Comparison of ENCODE assay signal across 8 cellular contexts in the genomic region with DNA sequence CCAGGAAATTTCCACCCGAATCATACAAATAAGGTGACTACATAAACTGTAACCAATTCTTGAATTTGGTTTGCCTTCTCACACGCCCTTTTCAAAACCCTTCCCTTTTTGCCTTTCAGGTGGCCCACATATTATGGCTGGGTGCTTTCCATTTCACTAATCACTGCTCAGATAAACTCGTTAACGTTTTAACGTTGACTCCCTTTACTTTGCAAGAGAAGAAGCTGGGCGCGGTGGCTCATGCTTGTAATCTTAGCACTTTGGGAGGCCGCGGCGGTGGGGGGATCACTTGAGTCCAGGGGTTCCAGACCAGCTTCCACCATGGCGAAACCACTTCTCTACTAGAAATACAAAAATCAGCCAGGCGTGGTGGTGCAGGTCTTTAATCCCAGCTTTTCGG. TPM values are rescaled to one million over a fixed set of nuclear protein-coding genes. Genes with fewer than 3 reads are reported as not detected.
DNase-seq lines count a peak whose midpoint lies in the region; ATAC-seq and TF ChIP-seq lines count a peak whose summit lies in the region.

No MANE protein-coding gene starts in this region.

- no peaks in the 10 kb centered on the region for H3K36me3 ChIP-seq in BLaER1 treated with 17β-estradiol and CSF1 and Interleukin-3, amounts not matched to agents 10 nM and 100 nM
- H3K36me3 ChIP-seq in HUES6 (ENCODE audit: control insufficient read depth, insufficient read depth, low read length) (no peaks in the 10 kb centered on the region; the same call in 1 of the 2 replicates), colonic mucosa (no peaks in the 10 kb centered on the region)

- peaks cover 8 to 22% of the 10 kb centered on the region in 2 donors for H3K27me3 Mint-ChIP-seq in natural killer cell (ENCODE audit: low read depth in 2 of 2)

- H3K4me3 Mint-ChIP-seq in natural killer cell, result peak overlapping the region; percentile 42

- no peaks in the 10 kb centered on the region for H3K9me3 Mint-ChIP-seq in natural killer cell

- H3K27me3 ChIP-seq in BLaER1 treated with 17β-estradiol and CSF1 and Interleukin-3, amounts not matched to agents 10 nM and 100 nM, result peaks cover 22 to 37% (median 34%) of the 10 kb centered on the region in 11 experiments
- H3K27me3 ChIP-seq in HUES6 (ENCODE audit: control insufficient read depth, insufficient read depth, low read length), result no peaks in the 10 kb centered on the region
- no peaks in the 10 kb centered on the region for H3K27me3 ChIP-seq in colonic mucosa

- no peak overlapping the region for H3K27ac Mint-ChIP-seq in natural killer cell

- intact Hi-C loops in colonic mucosa (cut with DNase I) (no loop called here), natural killer cell (cut with micrococcal nuclease) (no loop called here)

- peaks cover 31 to 50% (median 42%) of the 10 kb centered on the region in 11 experiments for H3K9me3 ChIP-seq in BLaER1 treated with 17β-estradiol and CSF1 and Interleukin-3, amounts not matched to agents 10 nM and 100 nM (replicated peaks in 1 of 11)
- peaks cover 10% of the 10 kb centered on the region for H3K9me3 ChIP-seq in HUES6 (ENCODE audit: control insufficient read depth, insufficient read depth, low read depth, low read length)
- H3K9me3 ChIP-seq in colonic mucosa, result no peaks in the 10 kb centered on the region

- peaks cover 0 to 8% of the 10 kb centered on the region in 2 donors for H3K4me1 Mint-ChIP-seq in natural killer cell

- no peaks in the 10 kb centered on the region for H3K36me3 Mint-ChIP-seq in natural killer cell

- peak; percentile 54 for DNase-seq in colonic mucosa
- DNase-seq in natural killer cell, result no peak
- no peak for DNase-seq in glomerular visceral epithelial cell (ENCODE audit: extremely low spot score)
- DNase-seq in activated CD4-positive, CD25-positive, alpha-beta regulatory T cell treated with anti-CD3 and anti-CD28 coated beads, Interleukin-2, amount 50 U/mL, for 72 hours, result no peak
- no peak for DNase-seq in NCI-H2196 (lab: John Stamatoyannopoulos, UW; ENCODE audit: unreplicated experiment)

- H3K9ac ChIP-seq in BLaER1 treated with 17β-estradiol and CSF1 and Interleukin-3, amounts not matched to agents 10 nM and 100 nM, result peak overlapping the region in 10 of 11 experiments; percentile 44 to 77 (median 72); a peak in 20 of 22 replicates
- H3K9ac ChIP-seq in HUES6 (ENCODE audit: low read length) (peak overlapping the region; percentile 91), colonic mucosa (ENCODE audit: low read depth in 2 of 2, low read length in 2 of 2) (peak overlapping the region; percentile 63 to 68)

- peak overlapping the region in 9 of 11 experiments; percentile 23 to 69 (median 63); a peak in 14 of 22 replicates for H3K27ac ChIP-seq in BLaER1 treated with 17β-estradiol and CSF1 and Interleukin-3, amounts not matched to agents 10 nM and 100 nM
- peak overlapping the region; percentile 62 for H3K27ac ChIP-seq in HUES6 (ENCODE audit: low read depth, low read length)
- H3K27ac ChIP-seq in colonic mucosa, result peak overlapping the region; percentile 78

- ATAC-seq in natural killer cell (no peak), HG03280 (IDR thresholded peaks at IDR 0.05; ENCODE audit: unreplicated experiment) (no peak)

- H3K4me3 ChIP-seq in BLaER1 treated with 17β-estradiol and CSF1 and Interleukin-3, amounts not matched to agents 10 nM and 100 nM, result peak overlapping the region; percentile 52 to 72 (median 68)
- H3K4me3 ChIP-seq in HUES6 (ENCODE audit: low read depth, low read length), result peak overlapping the region; percentile 80
- H3K4me3 ChIP-seq in colonic mucosa, result peak overlapping the region; percentile 60

- no peaks in the 10 kb centered on the region for H4K20me1 ChIP-seq in BLaER1 treated with 17β-estradiol and CSF1 and Interleukin-3, amounts not matched to agents 10 nM and 100 nM

- TF ChIP-seq CTCF in colonic mucosa (IDR thresholded peaks at IDR 0.05), result no peak
- TF ChIP-seq CTCF in natural killer cell (IDR thresholded peaks at IDR 0.05), result no peak

- peak overlapping the region; percentile 53 to 88 (median 80) for H3K4me2 ChIP-seq in BLaER1 treated with 17β-estradiol and CSF1 and Interleukin-3, amounts not matched to agents 10 nM and 100 nM

- peaks cover 0 to 22% (median 12%) of the 10 kb centered on the region in 10 experiments; a peak in 13 of 20 replicates for H3K4me1 ChIP-seq in BLaER1 treated with 17β-estradiol and CSF1 and Interleukin-3, amounts not matched to agents 10 nM and 100 nM
- H3K4me1 ChIP-seq in HUES6 (ENCODE audit: control insufficient read depth, insufficient read depth, low read length), result 0 out of 2 replicates have a peak, but pooled peaks cover 7% of the 10 kb centered on the region
- H3K4me1 ChIP-seq in colonic mucosa, result no peaks in the 10 kb centered on the region

RNA-seq across cellular contexts. Expression of gene ZNF91, which starts 19.8 kb away (rescaled TPM):
- 10 to 100 TPM; 70.8 to 80.5 TPM for total RNA-seq in colonic mucosa
- total RNA-seq in natural killer cell, result 100 to 1,000 TPM in 1 of 3 donors, 10 to 100 TPM in 2; 92.3 to 144 (median 96.7) TPM
